8 cellular contexts compared by ENCODE assay signal in genomic region chr13:72728290-72728605, GRCh38. TPM values are rescaled to one million over a fixed set of nuclear protein-coding genes. Genes with fewer than 3 reads are reported as not detected.
DNase-seq lines count a peak whose midpoint lies in the region; ATAC-seq, FAIRE-seq and TF ChIP-seq lines count a peak whose summit lies in the region.

No MANE protein-coding gene starts in this region.

- peaks cover 0 to 2% (median 0%) of the 10 kb centered on the region in 11 donors for H3K9me3 Mint-ChIP-seq in naive thymus-derived CD4-positive, alpha-beta T cell

- H3K36me3 Mint-ChIP-seq in naive thymus-derived CD4-positive, alpha-beta T cell = peaks cover 2 to 30% (median 23%) of the 10 kb centered on the region in 5 donors

- peaks cover 0 to 9% (median 0%) of the 10 kb centered on the region in 3 experiments for H3K36me3 ChIP-seq in naive thymus-derived CD4-positive, alpha-beta T cell (ENCODE audit: control insufficient read depth in 2 of 3, insufficient read depth in 3 of 3, low read length in 3 of 3)

- peak overlapping the region; percentile 95 for H3K4me3 ChIP-seq in Jurkat, Clone E6-1 (ENCODE audit: low read length)
- peak overlapping the region; percentile 98 to 100 for H3K4me3 ChIP-seq in cardiac fibroblast (replicated peaks in 1 of 2; ENCODE audit: low read depth in 2 of 2, low read length in 2 of 2)
- H3K4me3 ChIP-seq in naive thymus-derived CD4-positive, alpha-beta T cell (ENCODE audit: low read length) = peak overlapping the region; percentile 93

- peaks cover 23 to 30% of the 10 kb centered on the region in 2 donors for H3K4me1 ChIP-seq in naive thymus-derived CD4-positive, alpha-beta T cell (ENCODE audit: control insufficient read depth in 2 of 2, insufficient read depth in 2 of 2, low read length in 2 of 2)

- no peaks in the 10 kb centered on the region for H3K27me3 Mint-ChIP-seq in naive thymus-derived CD4-positive, alpha-beta T cell

- H3K4me1 Mint-ChIP-seq in naive thymus-derived CD4-positive, alpha-beta T cell = peaks cover 26 to 63% (median 50%) of the 10 kb centered on the region in 7 donors

- ATAC-seq in naive thymus-derived CD4-positive, alpha-beta T cell = no peak
- no peak for ATAC-seq in GM21786 (IDR thresholded peaks at IDR 0.05; ENCODE audit: unreplicated experiment)

- peak overlapping the region; percentile 85 to 99 (median 95) for H3K4me3 Mint-ChIP-seq in naive thymus-derived CD4-positive, alpha-beta T cell

- no peak for TF ChIP-seq CTCF in cardiac fibroblast (IDR thresholded peaks at IDR 0.05; ENCODE audit: low read depth, low read length)

- POLR2A ChIA-PET in naive thymus-derived CD4-positive, alpha-beta T cell (lab: Charles Lee) = interaction anchor here (1.1 to 1.6 kb wide), 5 partner anchors 10 to 46 kb away, joined by 3 to 4 read pairs (median 3); no protein-coding TSS in a partner anchor

- H3K9me3 ChIP-seq in naive thymus-derived CD4-positive, alpha-beta T cell (ENCODE audit: control insufficient read depth in 2 of 3, low read length in 3 of 3) = no peaks in the 10 kb centered on the region

- intact Hi-C loops in naive thymus-derived CD4-positive, alpha-beta T cell (cut with micrococcal nuclease) = loop anchor here (2.0 to 10.0 kb wide), 5 partner anchors 17 to 1557 kb away; no protein-coding TSS in a partner anchor

- peak; percentile 7 to 21 for DNase-seq in AML-193 (lab: John Stamatoyannopoulos, UW)
- DNase-seq in Jurkat, Clone E6-1 (ENCODE audit: low read depth, low spot score) = no peak
- DNase-seq in cardiac fibroblast (ENCODE audit: low read depth in 2 of 2) = no peak
- no peak for DNase-seq in naive thymus-derived CD4-positive, alpha-beta T cell
- DNase-seq in RCC 7860 (ENCODE audit: low spot score) = no peak
- DNase-seq in NCI-H1048 (lab: John Stamatoyannopoulos, UW) = no peak
- DNase-seq in activated gamma-delta T cell treated with Interleukin-2 at 50 U/mL for 16 hours = no peak

- peak overlapping the region; percentile 72 for H3K27ac ChIP-seq in naive thymus-derived CD4-positive, alpha-beta T cell (ENCODE audit: low read depth, low read length)

- FAIRE-seq in RCC 7860 (lab: Jason Lieb, UNC) = no peak

- H3K27me3 ChIP-seq in naive thymus-derived CD4-positive, alpha-beta T cell (ENCODE audit: control insufficient read depth in 2 of 2, insufficient read depth in 2 of 2, low read length in 2 of 2) = no peaks in the 10 kb centered on the region

- CTCF ChIA-PET in naive thymus-derived CD4-positive, alpha-beta T cell (lab: Charles Lee) = no interaction called here

- peak overlapping the region; percentile 85 to 95 (median 91) for H3K27ac Mint-ChIP-seq in naive thymus-derived CD4-positive, alpha-beta T cell

RNA-seq across cellular contexts. Expression of gene BORA, which starts 0.5 kb away (rescaled TPM):
- 36.8 TPM for polyA plus RNA-seq in Jurkat, Clone E6-1 (2012; ENCODE audit: insufficient read depth, insufficient read length)
- total RNA-seq in naive thymus-derived CD4-positive, alpha-beta T cell = 10 to 100 TPM in 1 of 5 experiments, 1 to 10 TPM in 4; 4.7 to 18.0 (median 6.2) TPM
- 1 to 10 TPM; 9.0 to 9.7 TPM for polyA plus RNA-seq in naive thymus-derived CD4-positive, alpha-beta T cell

RNA-seq across cellular contexts. Expression of gene MZT1, which starts 0.8 kb away (rescaled TPM):
- polyA plus RNA-seq in Jurkat, Clone E6-1 (2012; ENCODE audit: insufficient read depth, insufficient read length) = 40.9 TPM
- 10 to 100 TPM in 1 of 5 experiments, 1 to 10 TPM in 4; 4.5 to 14.9 (median 6.3) TPM for total RNA-seq in naive thymus-derived CD4-positive, alpha-beta T cell
- 1 to 10 TPM; 2.9 to 7.1 TPM for polyA plus RNA-seq in naive thymus-derived CD4-positive, alpha-beta T cell

RNA-seq across cellular contexts. Expression of gene DIS3, which starts 53.5 kb away (rescaled TPM):
- 35.7 TPM for polyA plus RNA-seq in Jurkat, Clone E6-1 (2012; ENCODE audit: insufficient read depth, insufficient read length)
- total RNA-seq in naive thymus-derived CD4-positive, alpha-beta T cell = 10 to 100 TPM; 24.8 to 44.8 (median 39.2) TPM
- 10 to 100 TPM; 14.4 to 15.3 TPM for polyA plus RNA-seq in naive thymus-derived CD4-positive, alpha-beta T cell

RNA-seq across cellular contexts. Expression of gene PIBF1, which starts 53.7 kb away (rescaled TPM):
- 14.2 TPM for polyA plus RNA-seq in Jurkat, Clone E6-1 (2012; ENCODE audit: insufficient read depth, insufficient read length)
- total RNA-seq in naive thymus-derived CD4-positive, alpha-beta T cell = 10 to 100 TPM; 27.3 to 40.1 (median 31.6) TPM
- polyA plus RNA-seq in naive thymus-derived CD4-positive, alpha-beta T cell = 10 to 100 TPM; 20.4 to 24.9 TPM

Comparison
In these comparisons a context has a peak if more than half of its experiments do, and no peak if none do; other contexts are left out.
1. DNase-seq: peak in AML-193 (2 of 2); none in Jurkat, Clone E6-1 (single experiment), cardiac fibroblast (0 of 2), naive thymus-derived CD4-positive, alpha-beta T cell (0 of 9), RCC 7860 (single experiment), NCI-H1048 (single experiment) and activated gamma-delta T cell treated with Interleukin-2 at 50 U/mL for 16 hours (single experiment).
2. Peak in every context shown above with its lines, with median percentiles within 50 percentile points of each other: H3K4me3 ChIP-seq.